11 cellular contexts compared by ENCODE assay signal in the genomic region with DNA sequence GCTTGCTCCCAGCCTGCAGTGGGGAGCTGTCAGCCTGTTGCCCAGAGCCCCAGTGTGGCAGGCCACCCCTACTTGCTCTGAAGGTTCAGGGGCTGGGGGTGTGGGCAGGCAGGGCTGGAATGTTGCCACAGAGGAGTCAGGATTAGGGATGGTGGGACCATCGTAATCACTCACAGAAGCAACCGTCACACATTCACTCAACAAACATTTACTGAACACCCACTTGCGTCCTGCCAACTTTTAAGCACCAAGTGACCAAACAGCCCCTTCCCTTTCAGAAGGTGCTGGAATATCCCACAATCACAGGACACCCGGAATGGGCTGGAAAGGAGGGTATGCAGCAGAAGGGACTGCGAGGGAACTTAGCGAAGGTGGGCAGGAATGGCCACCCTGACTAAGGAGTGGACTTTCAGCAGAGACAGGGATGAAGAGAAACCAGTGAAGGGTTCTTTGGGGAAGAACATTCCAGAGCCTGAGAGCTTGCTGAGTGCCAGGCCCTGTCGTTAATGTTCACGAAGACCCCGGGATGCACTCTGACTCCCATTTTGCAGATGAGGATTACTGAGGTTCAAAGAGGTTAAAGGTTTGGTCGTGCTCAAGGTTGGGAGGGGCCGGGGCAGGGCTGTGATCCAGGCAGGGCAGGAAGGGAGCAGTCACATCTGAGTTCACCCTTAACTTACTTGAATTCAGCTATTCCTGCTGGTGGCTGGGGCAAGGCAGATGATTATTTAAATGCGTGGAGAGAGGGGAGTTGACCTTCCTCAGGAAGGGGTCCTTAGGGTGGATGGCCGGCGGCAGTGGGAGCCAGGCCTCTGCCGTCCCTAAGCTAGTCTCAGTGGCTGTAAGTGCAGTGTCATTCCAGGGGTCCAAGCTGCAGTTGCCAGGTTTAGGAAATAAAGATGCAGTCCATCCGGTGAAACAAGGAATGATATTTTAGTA. TPM values are rescaled to one million over a fixed set of nuclear protein-coding genes. Genes with fewer than 3 reads are reported as not detected.
DNase-seq lines count a peak whose midpoint lies in the region; ATAC-seq, FAIRE-seq and TF ChIP-seq lines count a peak whose summit lies in the region.
"Had no signal": no experiment of that assay in that cellular context is flagged by ENCODE, and none has a peak within 500 bp of the region (broad histone marks: within the 10 kb centered on the region; RNA-seq: fewer than 3 reads in every experiment).

No MANE protein-coding gene starts in this region.

- no peaks in the 10 kb centered on the region for H3K27me3 Mint-ChIP-seq in effector memory CD8-positive, alpha-beta T cell

- DNase-seq in A549 (ENCODE audit: low read depth in 1 of 2, low spot score in 1 of 2) (no peak), KBM-7 (no peak)
- DNase-seq in effector memory CD8-positive, alpha-beta T cell = no peak
- DNase-seq: NCI-H1105 treated with DMSO at 0.1 percent for 48 hours had no signal

- FAIRE-seq in A549 (lab: Jason Lieb, UNC) = no peak

- POLR2A ChIA-PET in A549 (lab: Yijun Ruan, JAX) (no interaction called here), HEK293 (lab: Yijun Ruan, JAX) (no interaction called here)

- H3K9me3 Mint-ChIP-seq in effector memory CD8-positive, alpha-beta T cell = no peaks in the 10 kb centered on the region

- H3K27ac Mint-ChIP-seq in effector memory CD8-positive, alpha-beta T cell = peak overlapping the region; percentile 34 to 82

- WGBS in A549 (ENCODE audit: missing lambda C conversion rate) = 83% methylated on average over 16 of the region's 16 CpGs

- H3K9me3 ChIP-seq in A549 (no peaks in the 10 kb centered on the region), HEK293 (ENCODE audit: control insufficient read depth, insufficient read depth, low read depth, low read length) (no peaks in the 10 kb centered on the region), neutrophil (no peaks in the 10 kb centered on the region)
- H3K9me3 ChIP-seq: mucosa of descending colon had no signal

- H3K36me3 Mint-ChIP-seq in effector memory CD8-positive, alpha-beta T cell (ENCODE audit: insufficient read depth) = peaks cover 35% of the 10 kb centered on the region

- no peak for TF ChIP-seq RAD21 in A549 (conservative IDR thresholded peaks at IDR 0.05 in 1 of 2, IDR thresholded peaks at IDR 0.05 in 1 of 2)

- peaks cover 74% of the 10 kb centered on the region for H3K27me3 ChIP-seq in neutrophil

- ATAC-seq in A549 = no peak
- no peak for ATAC-seq in effector memory CD8-positive, alpha-beta T cell (replicated peaks)
- no peak for ATAC-seq in GM19397 (IDR thresholded peaks at IDR 0.05; ENCODE audit: unreplicated experiment)
- ATAC-seq in HG02571 (IDR thresholded peaks at IDR 0.05; ENCODE audit: unreplicated experiment) = no peak
- ATAC-seq in HG02981 (IDR thresholded peaks at IDR 0.05; ENCODE audit: unreplicated experiment) = no peak

- H3K36me3 ChIP-seq in HEK293 (ENCODE audit: control insufficient read depth in 2 of 2, insufficient read depth in 1 of 2, low read length in 2 of 2) = peaks cover 0 to 4% of the 10 kb centered on the region in 2 experiments; a peak in 1 of 3 replicates
- no peaks in the 10 kb centered on the region for H3K36me3 ChIP-seq in neutrophil
- H3K36me3 ChIP-seq: WERI-Rb-1 had no signal

- CTCF ChIA-PET in A549 (lab: Yijun Ruan, JAX) = interaction anchor here (1.0 to 1.2 kb wide), 3 partner anchors 27 to 30 kb away, joined by 3 to 4 read pairs (median 3); no protein-coding TSS in a partner anchor
- CTCF ChIA-PET in HEK293 (lab: Yijun Ruan, JAX) = interaction anchor here (1.0 kb wide), 1 partner anchor 30 kb away, joined by 4 read pairs; no protein-coding TSS in a partner anchor

- no peak overlapping the region for H3K4me2 ChIP-seq in A549

- H3K4me1 Mint-ChIP-seq in effector memory CD8-positive, alpha-beta T cell (ENCODE audit: low read depth in 2 of 2) = peaks cover 15 to 28% of the 10 kb centered on the region in 2 donors

- H3K4me1 ChIP-seq in A549 (peaks cover 39% of the 10 kb centered on the region), HEK293 (ENCODE audit: control insufficient read depth, insufficient read depth, low read length) (peaks cover 13% of the 10 kb centered on the region), neutrophil (ENCODE audit: control insufficient read depth in 1 of 2, insufficient read depth in 1 of 2, low read depth in 1 of 2, low read length in 1 of 2) (peaks cover 30 to 40% of the 10 kb centered on the region in 2 experiments)

- TF ChIP-seq EP300 in A549 (IDR thresholded peaks at IDR 0.05) = no peak

- TF ChIP-seq POLR2A in A549 (IDR thresholded peaks at IDR 0.05; ENCODE audit: low read length) = no peak

- in situ Hi-C loops in KBM-7 (cut with MboI; ENCODE audit: low pct_unique_long_range_greater_than_20kb, low sequenced_read_pairs) = no loop called here

- no peak overlapping the region for H3K4me3 ChIP-seq in A549
- H3K4me3 ChIP-seq in HEK293 (ENCODE audit: low read depth, low read length) = no peak overlapping the region
- H3K4me3 ChIP-seq in neutrophil (ENCODE audit: low read depth in 1 of 2, low read length in 1 of 2) = no peak overlapping the region
- H3K4me3 ChIP-seq: mucosa of descending colon had no signal

- TF ChIP-seq CTCF in A549 (IDR thresholded peaks at IDR 0.05) (no peak), HEK293 (tag by site-specific recombination; IDR thresholded peaks at IDR 0.05) (no peak), neutrophil (IDR thresholded peaks at IDR 0.05) (no peak)

- H3K4me3 Mint-ChIP-seq in effector memory CD8-positive, alpha-beta T cell = peak overlapping the region; percentile 4 to 67

- H3K27ac ChIP-seq in A549 = no peak overlapping the region
- H3K27ac ChIP-seq in HEK293 (ENCODE audit: extremely low read depth, low read depth, low read length) = no peak overlapping the region; the same call in 1 of the 2 replicates
- peak overlapping the region; percentile 44 for H3K27ac ChIP-seq in neutrophil
- H3K27ac ChIP-seq: WERI-Rb-1 had no signal

TF ChIP-seq in A549, 52 proteins besides CTCF, POLR2A, EP300 and RAD21:
- TF ChIP-seq MAZ (IDR thresholded peaks at IDR 0.05; ENCODE audit: borderline replicate concordance, low read depth, low read length) (no peak), KDM1A (IDR thresholded peaks at IDR 0.05; ENCODE audit: low read depth) (peak; percentile 58; the same call in 1 of the 2 replicates)

TF ChIP-seq in HEK293, 187 proteins besides CTCF, POLR2A, EP300 and RAD21:
- TF ChIP-seq ZNF223 (tag by site-specific recombination; IDR thresholded peaks at IDR 0.05) = no peak
- TF ChIP-seq BCL11A (tag by site-specific recombination; IDR thresholded peaks at IDR 0.05; ENCODE audit: low read depth) = no peak
- peak; percentile 39; the same call in 1 of the 2 replicates for TF ChIP-seq ZNF664 (tag by site-specific recombination; IDR thresholded peaks at IDR 0.05)
- TF ChIP-seq, protein P1, sequence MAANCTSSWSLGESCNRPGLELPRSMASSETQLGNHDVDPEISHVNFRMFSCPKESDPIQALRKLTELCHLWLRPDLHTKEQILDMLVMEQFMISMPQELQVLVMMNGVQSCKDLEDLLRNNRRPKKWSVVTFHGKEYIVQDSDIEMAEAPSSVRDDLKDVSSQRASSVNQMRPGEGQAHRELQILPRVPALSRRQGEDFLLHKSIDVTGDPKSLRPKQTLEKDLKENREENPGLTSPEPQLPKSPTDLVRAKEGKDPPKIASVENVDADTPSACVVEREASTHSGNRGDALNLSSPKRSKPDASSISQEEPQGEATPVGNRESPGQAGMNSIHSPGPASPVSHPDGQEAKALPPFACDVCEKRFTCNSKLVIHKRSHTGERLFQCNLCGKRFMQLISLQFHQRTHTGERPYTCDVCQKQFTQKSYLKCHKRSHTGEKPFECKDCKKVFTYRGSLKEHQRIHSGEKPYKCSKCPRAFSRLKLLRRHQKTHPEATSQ (tag by site-specific recombination; IDR thresholded peaks at IDR 0.05) = no peak
- TF ChIP-seq FEZF1 (tag by site-specific recombination; IDR thresholded peaks at IDR 0.05) = peak; percentile 13; the same call in 1 of the 2 replicates
- 0 out of 2 replicates have a peak, but pooled peaks have one; percentile 15 for TF ChIP-seq ZFHX2 (tag by site-specific recombination; conservative IDR thresholded peaks at IDR 0.05)

RNA-seq across cellular contexts. Expression of gene ZBTB42, which starts 2.3 kb away (rescaled TPM):
- polyA plus RNA-seq in A549 (2011; rRNA removed) = 1.6 and 2.1 TPM in 2 replicates
- polyA plus RNA-seq in A549 (2012; cell fraction: cytosol; rRNA removed) = 1.6 and 2.9 TPM in 2 replicates
- 2.3 and 2.9 TPM in 2 replicates for polyA plus RNA-seq in A549 (2012; cell fraction: nucleus; rRNA removed)
- 2.3 to 3.1 TPM (median 2.6 TPM) in 3 replicates for polyA plus RNA-seq in A549 (2017; fragmentation: RNase III; extraction: RNeasy Plus Mini Kit Qiagen cat#74134 plus additional on column Dnase treatment)
- 3.9 and 4.1 TPM in 2 replicates for polyA minus RNA-seq in A549 (2011; rRNA and poly(A)+ RNA removed)

RNA-seq across cellular contexts. Expression of gene AKT1, which starts 3.0 kb away (rescaled TPM):
- 66.0 and 70.2 TPM in 2 replicates for polyA plus RNA-seq in A549 (2011; rRNA removed)
- polyA plus RNA-seq in A549 (2012; cell fraction: cytosol; rRNA removed) = 164 and 170 TPM in 2 replicates
- 315 and 328 TPM in 2 replicates for polyA plus RNA-seq in A549 (2012; cell fraction: nucleus; rRNA removed)
- 87.1 to 93.8 TPM (median 93.0 TPM) in 3 replicates for polyA plus RNA-seq in A549 (2017; fragmentation: RNase III; extraction: RNeasy Plus Mini Kit Qiagen cat#74134 plus additional on column Dnase treatment)
- polyA minus RNA-seq in A549 (2011; rRNA and poly(A)+ RNA removed) = 138 and 139 TPM in 2 replicates

RNA-seq across cellular contexts. Expression of gene SIVA1, which starts 45.6 kb away (rescaled TPM):
- polyA plus RNA-seq in A549 (2011; rRNA removed) (90.0 and 94.2 TPM in 2 replicates), A549 (2017; fragmentation: RNase III; extraction: RNeasy Plus Mini Kit Qiagen cat#74134 plus additional on column Dnase treatment) (157 to 169 TPM (median 163 TPM) in 3 replicates)
- 477 and 601 TPM in 2 replicates for polyA plus RNA-seq in A549 (2012; cell fraction: cytosol; rRNA removed)
- 376 and 581 TPM in 2 replicates for polyA plus RNA-seq in A549 (2012; cell fraction: nucleus; rRNA removed)
- polyA minus RNA-seq in A549 (2011; rRNA and poly(A)+ RNA removed) = 12.3 and 14.4 TPM in 2 replicates
